ENCODE assay signal across 27 cellular contexts in genomic region chr12:28099862-28100261, GRCh38.
"Had no signal": no experiment of that assay in that cellular context is flagged by ENCODE, and none has a peak within 500 bp of the region (broad histone marks: within the 10 kb centered on the region; RNA-seq: fewer than 3 reads in every experiment).

No MANE protein-coding gene starts in this region.

- H3K27me3 ChIP-seq: ascending aorta, breast epithelium, cardiac muscle cell, colonic mucosa, esophagus squamous epithelium, gastroesophageal sphincter, hepatocyte had no signal

- H2AFZ ChIP-seq: hepatocyte had no signal

- ATAC-seq: activated CD4-positive, alpha-beta T cell treated with anti-CD3 and anti-CD28 coated beads for 36 hours; activated naive CD4-positive, alpha-beta T cell treated with anti-CD3 and anti-CD28 coated beads, Interleukin-2, amount 50 U/mL, for 72 hours; activated T-cell treated with anti-CD3 and anti-CD28 coated beads, Interleukin-2, amount 50 U/mL, for 72 hours; gastroesophageal sphincter; heart right ventricle had no signal

- H3K79me2 ChIP-seq: hepatocyte had no signal

- DNase-seq: activated CD4-positive, alpha-beta memory T cell treated with anti-CD3 and anti-CD28 coated beads for 36 hours; activated CD4-positive, alpha-beta T cell treated with anti-CD3 and anti-CD28 coated beads for 36 hours; activated CD4-positive, alpha-beta T cell treated with anti-CD3 and anti-CD28 coated beads, Interleukin-2, amount 10 ng/mL, durations not matched to agents 24 days and 14 days; activated CD4-positive, CD25-positive, alpha-beta regulatory T cell; activated CD4-positive, CD25-positive, alpha-beta regulatory T cell treated with anti-CD3 and anti-CD28 coated beads, Interleukin-2, amount 50 U/mL, for 72 hours; activated CD8-positive, alpha-beta memory T cell treated with anti-CD3 and anti-CD28 coated beads, Interleukin-2, amount 50 U/mL, for 48 hours; activated gamma-delta T cell; activated naive CD4-positive, alpha-beta T cell; activated naive CD4-positive, alpha-beta T cell treated with anti-CD3 and anti-CD28 coated beads, Interleukin-2, amount 10 ng/mL, durations not matched to agents 7 days and 5 days; activated naive CD8-positive, alpha-beta T cell treated with anti-CD3 and anti-CD28 coated beads, Interleukin-2, amount 10 ng/mL, durations not matched to agents 7 days and 5 days; activated T-cell treated with anti-CD3 and anti-CD28 coated beads for 4 hours; activated T-cell treated with anti-CD3 and anti-CD28 coated beads, Interleukin-2, amount 50 U/mL, for 24 hours; activated T-cell treated with anti-CD3 and anti-CD28 coated beads, Interleukin-2, amount 50 U/mL, for 72 hours; central memory CD4-positive, alpha-beta T cell; cerebellar nuclear complex; colonic mucosa; effector CD8-positive, alpha-beta T cell; esophagus squamous epithelium; foreskin melanocyte; heart right ventricle had no signal

- H3K4me3 ChIP-seq: ascending aorta, breast epithelium, cardiac muscle cell, colonic mucosa, esophagus squamous epithelium, gastroesophageal sphincter, heart right ventricle, hepatocyte had no signal

- H3K27ac ChIP-seq: ascending aorta, breast epithelium, cardiac muscle cell, colonic mucosa, epithelial cell of prostate, esophagus squamous epithelium, gastroesophageal sphincter, heart right ventricle, hepatocyte had no signal

- H3K4me1 ChIP-seq: breast epithelium, colonic mucosa, esophagus squamous epithelium, gastroesophageal sphincter, heart right ventricle had no signal

- H3K4me2 ChIP-seq: hepatocyte had no signal

- H3K9me3 ChIP-seq: ascending aorta, breast epithelium, colonic mucosa, esophagus squamous epithelium, gastroesophageal sphincter, heart right ventricle had no signal

- H3K36me3 ChIP-seq: ascending aorta, breast epithelium, cardiac muscle cell, colonic mucosa, esophagus squamous epithelium, gastroesophageal sphincter, heart right ventricle had no signal
